10 cellular contexts compared by ENCODE assay signal in genomic region chr3:20104167-20104661, GRCh38.
A peak's percentile ranks its signal among the peaks of the same experiment; 100 is the strongest.
DNase-seq lines count a peak whose midpoint lies in the region; ATAC-seq and TF ChIP-seq lines count a peak whose summit lies in the region.
"Had no signal": no experiment of that assay in that cellular context is flagged by ENCODE, and none has a peak within 500 bp of the region (broad histone marks: within the 10 kb centered on the region; RNA-seq: fewer than 3 reads in every experiment).

No MANE protein-coding gene starts in this region.

- POLR2A ChIA-PET in activated B cell treated with CpG ODN at 0.5 μM for 24 hours (lab: Charles Lee) = interaction anchor here (1.1 to 1.5 kb wide), 2 partner anchors 22 to 156 kb away, joined by 3 read pairs; no protein-coding TSS in a partner anchor

- no peak for TF ChIP-seq CTCF in activated B cell treated with CpG ODN at 0.5 μM for 24 hours (IDR thresholded peaks at IDR 0.05)

- CTCF ChIA-PET in activated B cell treated with CpG ODN at 0.5 μM for 24 hours (lab: Charles Lee) = interaction anchor here (0.7 kb wide), 1 partner anchor 1094 kb away, joined by 3 read pairs; no protein-coding TSS in a partner anchor

- H3K4me3 Mint-ChIP-seq in activated B cell treated with CpG ODN at 0.5 μM for 24 hours (no peak overlapping the region), memory B cell (no peak overlapping the region)

- intact Hi-C loops in activated B cell treated with CpG ODN at 0.5 μM for 24 hours (cut with micrococcal nuclease) = no loop called here

- H3K27ac Mint-ChIP-seq in activated B cell treated with CpG ODN at 0.5 μM for 24 hours (peak overlapping the region; percentile 69), memory B cell (peak overlapping the region; percentile 55)

- ATAC-seq in GM18858 (IDR thresholded peaks at IDR 0.05; ENCODE audit: unreplicated experiment) = peak; percentile 51
- ATAC-seq in HG03039 (IDR thresholded peaks at IDR 0.05; ENCODE audit: unreplicated experiment) = peak; percentile 57
- peak; percentile 42 for ATAC-seq in activated B cell treated with CpG ODN at 0.5 μM for 24 hours (ENCODE audit: low read depth)
- ATAC-seq in memory B cell (ENCODE audit: low read depth) = peak; percentile 85
- ATAC-seq: body of pancreas had no signal

- peaks cover 42% of the 10 kb centered on the region for H3K36me3 Mint-ChIP-seq in activated B cell treated with CpG ODN at 0.5 μM for 24 hours (ENCODE audit: low read depth)
- H3K36me3 Mint-ChIP-seq in memory B cell = peaks cover 7% of the 10 kb centered on the region

- H3K9me3 Mint-ChIP-seq in activated B cell treated with CpG ODN at 0.5 μM for 24 hours (no peaks in the 10 kb centered on the region), memory B cell (no peaks in the 10 kb centered on the region)

- DNase-seq in activated B cell treated with CpG ODN at 0.5 μM for 24 hours (no peak), memory B cell (ENCODE audit: low spot score in 2 of 2) (no peak), COLO668 (lab: John Stamatoyannopoulos, UW; ENCODE audit: unreplicated experiment) (no peak), G401 (ENCODE audit: low spot score) (no peak), NCI-H748 treated with DMSO at 0.1 percent for 48 hours (lab: John Stamatoyannopoulos, UW) (no peak), NCI-H345 treated with DMSO at 0.1 percent for 48 hours (lab: John Stamatoyannopoulos, UW; ENCODE audit: unreplicated experiment) (no peak)
- DNase-seq: pancreas had no signal

- peaks cover 22% of the 10 kb centered on the region for H3K4me1 Mint-ChIP-seq in activated B cell treated with CpG ODN at 0.5 μM for 24 hours
- H3K4me1 Mint-ChIP-seq in memory B cell = peaks cover 6% of the 10 kb centered on the region

- H3K27me3 Mint-ChIP-seq in activated B cell treated with CpG ODN at 0.5 μM for 24 hours (no peaks in the 10 kb centered on the region), memory B cell (no peaks in the 10 kb centered on the region)

- in situ Hi-C loops in G401 (cut with HindIII; ENCODE audit: low sequenced_read_pairs) = no loop called here
